In genomic region chr17:82000803-82001649, GRCh38 we compare ENCODE assay signal across 1 cellular context.
TF ChIP-seq lines count a peak whose summit lies in the region.

No MANE protein-coding gene starts in this region.

TF ChIP-seq in HepG2, 621 proteins besides CTCF, POLR2A, EP300 and RAD21 (continued from another document and continues in another):
- TF ChIP-seq, protein P1, sequence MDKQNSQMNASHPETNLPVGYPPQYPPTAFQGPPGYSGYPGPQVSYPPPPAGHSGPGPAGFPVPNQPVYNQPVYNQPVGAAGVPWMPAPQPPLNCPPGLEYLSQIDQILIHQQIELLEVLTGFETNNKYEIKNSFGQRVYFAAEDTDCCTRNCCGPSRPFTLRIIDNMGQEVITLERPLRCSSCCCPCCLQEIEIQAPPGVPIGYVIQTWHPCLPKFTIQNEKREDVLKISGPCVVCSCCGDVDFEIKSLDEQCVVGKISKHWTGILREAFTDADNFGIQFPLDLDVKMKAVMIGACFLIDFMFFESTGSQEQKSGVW (CRISPR knock-in tag; IDR thresholded peaks at IDR 0.05; ENCODE audit: borderline replicate concordance), result no peak
- no peak for TF ChIP-seq ZNF784 (CRISPR knock-in tag; IDR thresholded peaks at IDR 0.05; ENCODE audit: borderline replicate concordance)
- peak; percentile 94 for TF ChIP-seq ZFP37 (CRISPR knock-in tag; IDR thresholded peaks at IDR 0.05; ENCODE audit: borderline replicate concordance)
- 0 out of 2 replicates have a peak, but pooled peaks have one; percentile 24 for TF ChIP-seq RELA (CRISPR knock-in tag; IDR thresholded peaks at IDR 0.05)
- TF ChIP-seq ZNF383 (CRISPR knock-in tag; IDR thresholded peaks at IDR 0.05; ENCODE audit: borderline replicate concordance), result no peak
- peak; percentile 8; the same call in 1 of the 2 replicates for TF ChIP-seq ZNF652 (CRISPR knock-in tag; IDR thresholded peaks at IDR 0.05; ENCODE audit: borderline replicate concordance, low read depth)
- TF ChIP-seq MAZ (IDR thresholded peaks at IDR 0.05; ENCODE audit: borderline replicate concordance, low read depth, low read length), result peak; percentile 96
- peak; percentile 95; the same call in 1 of the 2 replicates for TF ChIP-seq MAZ (CRISPR knock-in tag; IDR thresholded peaks at IDR 0.05; ENCODE audit: low read depth)
- peak; percentile 86 for TF ChIP-seq ZSCAN12 (CRISPR knock-in tag; IDR thresholded peaks at IDR 0.05)
- peak; percentile 59; the same call in 1 of the 2 replicates for TF ChIP-seq DPF2 (CRISPR knock-in tag; IDR thresholded peaks at IDR 0.05; ENCODE audit: borderline replicate concordance, low read depth)
- TF ChIP-seq NFRKB (IDR thresholded peaks at IDR 0.05), result no peak
- no peak for TF ChIP-seq SMAD1 (CRISPR knock-in tag; IDR thresholded peaks at IDR 0.05; ENCODE audit: borderline replicate concordance, low read depth)
- TF ChIP-seq MXD1 (CRISPR knock-in tag; IDR thresholded peaks at IDR 0.05), result peak; percentile 86
- peak; percentile 58; the same call in 1 of the 2 replicates for TF ChIP-seq TAF1 (CRISPR knock-in tag; IDR thresholded peaks at IDR 0.05)
- TF ChIP-seq, protein P2, sequence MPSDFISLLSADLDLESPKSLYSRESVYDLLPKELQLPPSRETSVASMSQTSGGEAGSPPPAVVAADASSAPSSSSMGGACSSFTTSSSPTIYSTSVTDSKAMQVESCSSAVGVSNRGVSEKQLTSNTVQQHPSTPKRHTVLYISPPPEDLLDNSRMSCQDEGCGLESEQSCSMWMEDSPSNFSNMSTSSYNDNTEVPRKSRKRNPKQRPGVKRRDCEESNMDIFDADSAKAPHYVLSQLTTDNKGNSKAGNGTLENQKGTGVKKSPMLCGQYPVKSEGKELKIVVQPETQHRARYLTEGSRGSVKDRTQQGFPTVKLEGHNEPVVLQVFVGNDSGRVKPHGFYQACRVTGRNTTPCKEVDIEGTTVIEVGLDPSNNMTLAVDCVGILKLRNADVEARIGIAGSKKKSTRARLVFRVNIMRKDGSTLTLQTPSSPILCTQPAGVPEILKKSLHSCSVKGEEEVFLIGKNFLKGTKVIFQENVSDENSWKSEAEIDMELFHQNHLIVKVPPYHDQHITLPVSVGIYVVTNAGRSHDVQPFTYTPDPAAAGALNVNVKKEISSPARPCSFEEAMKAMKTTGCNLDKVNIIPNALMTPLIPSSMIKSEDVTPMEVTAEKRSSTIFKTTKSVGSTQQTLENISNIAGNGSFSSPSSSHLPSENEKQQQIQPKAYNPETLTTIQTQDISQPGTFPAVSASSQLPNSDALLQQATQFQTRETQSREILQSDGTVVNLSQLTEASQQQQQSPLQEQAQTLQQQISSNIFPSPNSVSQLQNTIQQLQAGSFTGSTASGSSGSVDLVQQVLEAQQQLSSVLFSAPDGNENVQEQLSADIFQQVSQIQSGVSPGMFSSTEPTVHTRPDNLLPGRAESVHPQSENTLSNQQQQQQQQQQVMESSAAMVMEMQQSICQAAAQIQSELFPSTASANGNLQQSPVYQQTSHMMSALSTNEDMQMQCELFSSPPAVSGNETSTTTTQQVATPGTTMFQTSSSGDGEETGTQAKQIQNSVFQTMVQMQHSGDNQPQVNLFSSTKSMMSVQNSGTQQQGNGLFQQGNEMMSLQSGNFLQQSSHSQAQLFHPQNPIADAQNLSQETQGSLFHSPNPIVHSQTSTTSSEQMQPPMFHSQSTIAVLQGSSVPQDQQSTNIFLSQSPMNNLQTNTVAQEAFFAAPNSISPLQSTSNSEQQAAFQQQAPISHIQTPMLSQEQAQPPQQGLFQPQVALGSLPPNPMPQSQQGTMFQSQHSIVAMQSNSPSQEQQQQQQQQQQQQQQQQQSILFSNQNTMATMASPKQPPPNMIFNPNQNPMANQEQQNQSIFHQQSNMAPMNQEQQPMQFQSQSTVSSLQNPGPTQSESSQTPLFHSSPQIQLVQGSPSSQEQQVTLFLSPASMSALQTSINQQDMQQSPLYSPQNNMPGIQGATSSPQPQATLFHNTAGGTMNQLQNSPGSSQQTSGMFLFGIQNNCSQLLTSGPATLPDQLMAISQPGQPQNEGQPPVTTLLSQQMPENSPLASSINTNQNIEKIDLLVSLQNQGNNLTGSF (CRISPR knock-in tag; IDR thresholded peaks at IDR 0.05), result peak; percentile 92; the same call in 1 of the 2 replicates
- TF ChIP-seq, protein P3, sequence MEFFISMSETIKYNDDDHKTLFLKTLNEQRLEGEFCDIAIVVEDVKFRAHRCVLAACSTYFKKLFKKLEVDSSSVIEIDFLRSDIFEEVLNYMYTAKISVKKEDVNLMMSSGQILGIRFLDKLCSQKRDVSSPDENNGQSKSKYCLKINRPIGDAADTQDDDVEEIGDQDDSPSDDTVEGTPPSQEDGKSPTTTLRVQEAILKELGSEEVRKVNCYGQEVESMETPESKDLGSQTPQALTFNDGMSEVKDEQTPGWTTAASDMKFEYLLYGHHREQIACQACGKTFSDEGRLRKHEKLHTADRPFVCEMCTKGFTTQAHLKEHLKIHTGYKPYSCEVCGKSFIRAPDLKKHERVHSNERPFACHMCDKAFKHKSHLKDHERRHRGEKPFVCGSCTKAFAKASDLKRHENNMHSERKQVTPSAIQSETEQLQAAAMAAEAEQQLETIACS (CRISPR knock-in tag; IDR thresholded peaks at IDR 0.05), result no peak
- TF ChIP-seq ZNF574 (CRISPR knock-in tag; IDR thresholded peaks at IDR 0.05), result peak; percentile 85
- TF ChIP-seq POGK (CRISPR knock-in tag; conservative IDR thresholded peaks at IDR 0.05), result peak; percentile 2; the same call in 1 of the 2 replicates
- TF ChIP-seq BRCA1 (CRISPR knock-in tag; IDR thresholded peaks at IDR 0.05), result peak; percentile 91
- TF ChIP-seq NPAS2 (CRISPR knock-in tag; IDR thresholded peaks at IDR 0.05; ENCODE audit: borderline replicate concordance), result no peak
- TF ChIP-seq SIX4 (CRISPR knock-in tag; IDR thresholded peaks at IDR 0.05), result peak; percentile 72; the same call in 1 of the 2 replicates
- no peak for TF ChIP-seq SIN3B (IDR thresholded peaks at IDR 0.05; ENCODE audit: low read length)
- TF ChIP-seq, protein P4, sequence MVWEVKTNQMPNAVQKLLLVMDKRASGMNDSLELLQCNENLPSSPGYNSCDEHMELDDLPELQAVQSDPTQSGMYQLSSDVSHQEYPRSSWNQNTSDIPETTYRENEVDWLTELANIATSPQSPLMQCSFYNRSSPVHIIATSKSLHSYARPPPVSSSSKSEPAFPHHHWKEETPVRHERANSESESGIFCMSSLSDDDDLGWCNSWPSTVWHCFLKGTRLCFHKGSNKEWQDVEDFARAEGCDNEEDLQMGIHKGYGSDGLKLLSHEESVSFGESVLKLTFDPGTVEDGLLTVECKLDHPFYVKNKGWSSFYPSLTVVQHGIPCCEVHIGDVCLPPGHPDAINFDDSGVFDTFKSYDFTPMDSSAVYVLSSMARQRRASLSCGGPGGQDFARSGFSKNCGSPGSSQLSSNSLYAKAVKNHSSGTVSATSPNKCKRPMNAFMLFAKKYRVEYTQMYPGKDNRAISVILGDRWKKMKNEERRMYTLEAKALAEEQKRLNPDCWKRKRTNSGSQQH (CRISPR knock-in tag; IDR thresholded peaks at IDR 0.05; ENCODE audit: low read depth), result peak; percentile 93; the same call in 1 of the 2 replicates
- no peak for TF ChIP-seq SMARCC2 (IDR thresholded peaks at IDR 0.05)
- peak; percentile 35; the same call in 1 of the 2 replicates for TF ChIP-seq ZNF292 (CRISPR knock-in tag; IDR thresholded peaks at IDR 0.05; ENCODE audit: borderline replicate concordance, low read depth)
- no peak; the same call in 1 of the 2 replicates for TF ChIP-seq GTF3A (CRISPR knock-in tag; conservative IDR thresholded peaks at IDR 0.05)
- TF ChIP-seq, protein P5, sequence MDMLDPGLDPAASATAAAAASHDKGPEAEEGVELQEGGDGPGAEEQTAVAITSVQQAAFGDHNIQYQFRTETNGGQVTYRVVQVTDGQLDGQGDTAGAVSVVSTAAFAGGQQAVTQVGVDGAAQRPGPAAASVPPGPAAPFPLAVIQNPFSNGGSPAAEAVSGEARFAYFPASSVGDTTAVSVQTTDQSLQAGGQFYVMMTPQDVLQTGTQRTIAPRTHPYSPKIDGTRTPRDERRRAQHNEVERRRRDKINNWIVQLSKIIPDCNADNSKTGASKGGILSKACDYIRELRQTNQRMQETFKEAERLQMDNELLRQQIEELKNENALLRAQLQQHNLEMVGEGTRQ (IDR thresholded peaks at IDR 0.05; ENCODE audit: low read depth, low read length), result no peak
- TF ChIP-seq, protein P5 (CRISPR knock-in tag; IDR thresholded peaks at IDR 0.05; ENCODE audit: borderline replicate concordance), result no peak
- peak; percentile 90 for TF ChIP-seq IRF2 (CRISPR knock-in tag; IDR thresholded peaks at IDR 0.05)
- TF ChIP-seq IRF1 (CRISPR knock-in tag; IDR thresholded peaks at IDR 0.05; ENCODE audit: low read depth), result no peak
- TF ChIP-seq ZNF3 (CRISPR knock-in tag; IDR thresholded peaks at IDR 0.05), result no peak
- TF ChIP-seq HNRNPLL (IDR thresholded peaks at IDR 0.05; ENCODE audit: low read depth, low read length, poor library complexity, severe bottlenecking), result no peak
- peak; percentile 84 for TF ChIP-seq NR2C2 (CRISPR knock-in tag; IDR thresholded peaks at IDR 0.05; ENCODE audit: borderline replicate concordance)
- TF ChIP-seq ZNF670 (CRISPR knock-in tag; IDR thresholded peaks at IDR 0.05; ENCODE audit: borderline replicate concordance), result no peak; the same call in 1 of the 2 replicates
- no peak for TF ChIP-seq ZNF879 (CRISPR knock-in tag; IDR thresholded peaks at IDR 0.05)
- peak; percentile 99 for TF ChIP-seq MLX (CRISPR knock-in tag; IDR thresholded peaks at IDR 0.05)
- peak; percentile 85 for TF ChIP-seq ZNF878 (CRISPR knock-in tag; IDR thresholded peaks at IDR 0.05)
- peak; percentile 92 for TF ChIP-seq TBX2 (CRISPR knock-in tag; IDR thresholded peaks at IDR 0.05; ENCODE audit: borderline replicate concordance)
- no peak; the same call in 1 of the 2 replicates for TF ChIP-seq CHD4 (IDR thresholded peaks at IDR 0.05; ENCODE audit: borderline replicate concordance, low read length)
- peak; percentile 52 for TF ChIP-seq RNF2 (conservative IDR thresholded peaks at IDR 0.05; ENCODE audit: low read depth)
- TF ChIP-seq ZZZ3 (CRISPR knock-in tag; IDR thresholded peaks at IDR 0.05; ENCODE audit: borderline replicate concordance), result no peak; the same call in 1 of the 2 replicates
